Comparison of ENCODE assay signal across 8 cellular contexts in the genomic region with DNA sequence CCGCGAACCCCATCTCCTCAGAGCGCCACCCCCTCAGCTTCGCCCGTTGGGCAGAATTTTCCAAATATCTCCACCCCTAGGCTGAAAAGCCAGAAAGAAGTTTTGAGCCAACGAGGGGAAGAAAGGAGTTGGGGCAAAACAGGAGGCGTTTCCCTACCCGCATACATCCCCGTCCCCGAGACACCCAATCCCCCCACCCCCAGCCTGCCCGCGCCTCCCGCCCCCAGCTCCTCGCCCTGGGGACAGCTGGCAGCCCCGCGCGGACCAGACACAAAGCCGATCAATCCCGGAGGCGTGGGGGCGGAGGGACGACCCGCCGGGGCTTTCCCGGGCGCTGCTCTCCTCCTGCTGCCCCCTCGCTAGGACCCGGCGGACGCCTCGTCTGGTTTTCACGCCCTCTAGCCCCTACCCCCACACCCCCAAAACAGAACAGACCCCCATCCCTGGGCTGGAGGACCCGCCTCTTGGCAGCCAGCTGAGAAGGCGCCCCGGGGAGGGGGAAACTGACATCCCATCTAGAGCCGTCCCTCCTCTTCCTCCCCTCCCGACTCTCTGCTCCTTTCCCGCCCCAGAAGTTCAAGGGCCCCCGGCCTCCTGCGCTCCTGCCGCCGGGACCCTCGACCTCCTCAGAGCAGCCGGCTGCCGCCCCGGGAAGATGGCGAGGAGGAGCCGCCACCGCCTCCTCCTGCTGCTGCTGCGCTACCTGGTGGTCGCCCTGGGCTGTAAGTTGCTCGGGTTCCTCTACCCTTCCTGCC. TPM values are rescaled to one million over a fixed set of nuclear protein-coding genes. Genes with fewer than 3 reads are reported as not detected.
DNase-seq lines count a peak whose midpoint lies in the region; ATAC-seq and TF ChIP-seq lines count a peak whose summit lies in the region.

A gene with protein sequence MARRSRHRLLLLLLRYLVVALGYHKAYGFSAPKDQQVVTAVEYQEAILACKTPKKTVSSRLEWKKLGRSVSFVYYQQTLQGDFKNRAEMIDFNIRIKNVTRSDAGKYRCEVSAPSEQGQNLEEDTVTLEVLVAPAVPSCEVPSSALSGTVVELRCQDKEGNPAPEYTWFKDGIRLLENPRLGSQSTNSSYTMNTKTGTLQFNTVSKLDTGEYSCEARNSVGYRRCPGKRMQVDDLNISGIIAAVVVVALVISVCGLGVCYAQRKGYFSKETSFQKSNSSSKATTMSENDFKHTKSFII (plus strand): TSS at position 92 of the 755 bp plus-strand sequence. CDS start 564 bp downstream, at position 656.

- peaks cover 19 to 47% of the 10 kb centered on the region in 2 donors for H3K27me3 Mint-ChIP-seq in CD8-positive, alpha-beta memory T cell
- peaks cover 35% of the 10 kb centered on the region for H3K27me3 Mint-ChIP-seq in WTC11 (ENCODE audit: low read depth)

- no peak within 1 kb of the TSS for H3K27ac ChIP-seq in CD8-positive, alpha-beta memory T cell (ENCODE audit: low read depth, low read length)

- CTCF ChIA-PET in CD8-positive, alpha-beta memory T cell (lab: Charles Lee) = interaction anchor here (3.2 kb wide), 1 partner anchor 31 kb away, joined by 15 read pairs; no protein-coding TSS in a partner anchor
- CTCF ChIA-PET in WTC11 (lab: Charles Lee) = interaction anchor here (0.7 to 0.9 kb wide), 2 partner anchors 17 to 162 kb away, joined by 3 read pairs; no protein-coding TSS in a partner anchor

- H3K4me1 Mint-ChIP-seq in CD8-positive, alpha-beta memory T cell = peaks cover 14 to 18% (median 18%) of the 10 kb centered on the region in 3 donors
- peaks cover 17% of the 10 kb centered on the region for H3K4me1 Mint-ChIP-seq in WTC11

- TF ChIP-seq CTCF in WTC11 (IDR thresholded peaks at IDR 0.05) = no peak

- intact Hi-C loops in left colon (cut with DNase I, micrococcal nuclease) = no loop called here

- H3K36me3 ChIP-seq in CD8-positive, alpha-beta memory T cell (ENCODE audit: insufficient read depth, low read length) = no peaks in the 10 kb centered on the region

- peak within 1 kb of the TSS in 6 of 8 donors; percentile 0 to 61 (median 21) for H3K27ac Mint-ChIP-seq in CD8-positive, alpha-beta memory T cell
- 0 out of 2 replicates have a peak within 1 kb of the TSS, but pooled peaks have one; percentile 38 for H3K27ac Mint-ChIP-seq in WTC11

- H3K4me3 ChIP-seq in CD8-positive, alpha-beta memory T cell (ENCODE audit: low read length) = peak within 1 kb of the TSS; percentile 53

- DNase-seq in CD8-positive, alpha-beta memory T cell = peak; percentile 23 to 66 (median 40)
- peak; percentile 65 for DNase-seq in WTC11 (ENCODE audit: low spot score)
- peak; percentile 19 for DNase-seq in central memory CD4-positive, alpha-beta T cell
- DNase-seq in left colon = peak; percentile 27 to 42
- peak; percentile 39 to 42 for DNase-seq in stimulated activated CD4-positive, alpha-beta T cell treated with anti-CD3 and anti-CD28 coated beads, Interleukin-4, amount 100 ng/mL, for 4 hours
- no peak for DNase-seq in NCI-H510A treated with DMSO at 0.1 percent for 48 hours (lab: John Stamatoyannopoulos, UW)

- H3K27me3 ChIP-seq in CD8-positive, alpha-beta memory T cell (ENCODE audit: insufficient read depth, low read length, poor library complexity, severe bottlenecking) = peaks cover 4% of the 10 kb centered on the region

- H3K4me1 ChIP-seq in CD8-positive, alpha-beta memory T cell (ENCODE audit: insufficient read depth, low read length) = peaks cover 12% of the 10 kb centered on the region

- H3K36me3 Mint-ChIP-seq in CD8-positive, alpha-beta memory T cell = peaks cover 0 to 3% (median 0%) of the 10 kb centered on the region in 3 donors
- H3K36me3 Mint-ChIP-seq in WTC11 = no peaks in the 10 kb centered on the region

- H3K4me3 Mint-ChIP-seq in CD8-positive, alpha-beta memory T cell = peak within 1 kb of the TSS; percentile 68 to 90 (median 84)
- peak within 1 kb of the TSS; percentile 71 for H3K4me3 Mint-ChIP-seq in WTC11

- POLR2A ChIA-PET in CD8-positive, alpha-beta memory T cell (lab: Charles Lee) = no interaction called here
- POLR2A ChIA-PET in WTC11 (lab: Charles Lee) = no interaction called here

- ATAC-seq in GM19467 (IDR thresholded peaks at IDR 0.05; ENCODE audit: unreplicated experiment) = peak; percentile 57
- ATAC-seq in HG03571 (IDR thresholded peaks at IDR 0.05; ENCODE audit: unreplicated experiment) = peak; percentile 83
- peak; percentile 89 for ATAC-seq in WTC11
- no peak for ATAC-seq in left colon

- H3K9me3 ChIP-seq in CD8-positive, alpha-beta memory T cell (ENCODE audit: low read length) = no peaks in the 10 kb centered on the region

- peaks cover 0 to 1% (median 0%) of the 10 kb centered on the region in 5 donors for H3K9me3 Mint-ChIP-seq in CD8-positive, alpha-beta memory T cell
- H3K9me3 Mint-ChIP-seq in WTC11 = no peaks in the 10 kb centered on the region

TF ChIP-seq in WTC11, 78 proteins besides CTCF, POLR2A, EP300 and RAD21 (continues in another document):
- TF ChIP-seq, protein P1, sequence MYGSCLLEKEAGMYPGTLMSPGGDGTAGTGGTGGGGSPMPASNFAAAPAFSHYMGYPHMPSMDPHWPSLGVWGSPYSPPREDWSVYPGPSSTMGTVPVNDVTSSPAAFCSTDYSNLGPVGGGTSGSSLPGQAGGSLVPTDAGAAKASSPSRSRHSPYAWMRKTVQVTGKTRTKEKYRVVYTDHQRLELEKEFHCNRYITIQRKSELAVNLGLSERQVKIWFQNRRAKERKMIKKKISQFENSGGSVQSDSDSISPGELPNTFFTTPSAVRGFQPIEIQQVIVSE (CRISPR knock-in tag; IDR thresholded peaks at IDR 0.05; ENCODE audit: borderline replicate concordance) = no peak
- TF ChIP-seq ZNF317 (CRISPR knock-in tag; IDR thresholded peaks at IDR 0.05; ENCODE audit: borderline replicate concordance, low read depth) = no peak
- no peak for TF ChIP-seq OVOL2 (CRISPR knock-in tag; IDR thresholded peaks at IDR 0.05; ENCODE audit: borderline replicate concordance)
- TF ChIP-seq, protein P2, sequence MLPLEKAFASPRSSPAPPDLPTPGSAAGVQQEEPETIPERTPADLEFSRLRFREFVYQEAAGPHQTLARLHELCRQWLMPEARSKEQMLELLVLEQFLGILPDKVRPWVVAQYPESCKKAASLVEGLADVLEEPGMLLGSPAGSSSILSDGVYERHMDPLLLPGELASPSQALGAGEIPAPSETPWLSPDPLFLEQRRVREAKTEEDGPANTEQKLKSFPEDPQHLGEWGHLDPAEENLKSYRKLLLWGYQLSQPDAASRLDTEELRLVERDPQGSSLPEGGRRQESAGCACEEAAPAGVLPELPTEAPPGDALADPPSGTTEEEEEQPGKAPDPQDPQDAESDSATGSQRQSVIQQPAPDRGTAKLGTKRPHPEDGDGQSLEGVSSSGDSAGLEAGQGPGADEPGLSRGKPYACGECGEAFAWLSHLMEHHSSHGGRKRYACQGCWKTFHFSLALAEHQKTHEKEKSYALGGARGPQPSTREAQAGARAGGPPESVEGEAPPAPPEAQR (CRISPR knock-in tag; IDR thresholded peaks at IDR 0.05) = no peak
- TF ChIP-seq, protein P3, sequence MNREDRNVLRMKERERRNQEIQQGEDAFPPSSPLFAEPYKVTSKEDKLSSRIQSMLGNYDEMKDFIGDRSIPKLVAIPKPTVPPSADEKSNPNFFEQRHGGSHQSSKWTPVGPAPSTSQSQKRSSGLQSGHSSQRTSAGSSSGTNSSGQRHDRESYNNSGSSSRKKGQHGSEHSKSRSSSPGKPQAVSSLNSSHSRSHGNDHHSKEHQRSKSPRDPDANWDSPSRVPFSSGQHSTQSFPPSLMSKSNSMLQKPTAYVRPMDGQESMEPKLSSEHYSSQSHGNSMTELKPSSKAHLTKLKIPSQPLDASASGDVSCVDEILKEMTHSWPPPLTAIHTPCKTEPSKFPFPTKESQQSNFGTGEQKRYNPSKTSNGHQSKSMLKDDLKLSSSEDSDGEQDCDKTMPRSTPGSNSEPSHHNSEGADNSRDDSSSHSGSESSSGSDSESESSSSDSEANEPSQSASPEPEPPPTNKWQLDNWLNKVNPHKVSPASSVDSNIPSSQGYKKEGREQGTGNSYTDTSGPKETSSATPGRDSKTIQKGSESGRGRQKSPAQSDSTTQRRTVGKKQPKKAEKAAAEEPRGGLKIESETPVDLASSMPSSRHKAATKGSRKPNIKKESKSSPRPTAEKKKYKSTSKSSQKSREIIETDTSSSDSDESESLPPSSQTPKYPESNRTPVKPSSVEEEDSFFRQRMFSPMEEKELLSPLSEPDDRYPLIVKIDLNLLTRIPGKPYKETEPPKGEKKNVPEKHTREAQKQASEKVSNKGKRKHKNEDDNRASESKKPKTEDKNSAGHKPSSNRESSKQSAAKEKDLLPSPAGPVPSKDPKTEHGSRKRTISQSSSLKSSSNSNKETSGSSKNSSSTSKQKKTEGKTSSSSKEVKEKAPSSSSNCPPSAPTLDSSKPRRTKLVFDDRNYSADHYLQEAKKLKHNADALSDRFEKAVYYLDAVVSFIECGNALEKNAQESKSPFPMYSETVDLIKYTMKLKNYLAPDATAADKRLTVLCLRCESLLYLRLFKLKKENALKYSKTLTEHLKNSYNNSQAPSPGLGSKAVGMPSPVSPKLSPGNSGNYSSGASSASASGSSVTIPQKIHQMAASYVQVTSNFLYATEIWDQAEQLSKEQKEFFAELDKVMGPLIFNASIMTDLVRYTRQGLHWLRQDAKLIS (CRISPR knock-in tag; IDR thresholded peaks at IDR 0.05; ENCODE audit: borderline replicate concordance) = no peak
- 0 out of 2 replicates have a peak, but pooled peaks have one; percentile 10 for TF ChIP-seq MYBL2 (CRISPR knock-in tag; IDR thresholded peaks at IDR 0.05)
- TF ChIP-seq RORB (CRISPR knock-in tag; IDR thresholded peaks at IDR 0.05) = no peak
- no peak for TF ChIP-seq ZNF263 (CRISPR knock-in tag; IDR thresholded peaks at IDR 0.05; ENCODE audit: low read depth)
- no peak for TF ChIP-seq NR2C2 (CRISPR knock-in tag; IDR thresholded peaks at IDR 0.05)
- no peak for TF ChIP-seq MXD4 (CRISPR knock-in tag; IDR thresholded peaks at IDR 0.05; ENCODE audit: borderline replicate concordance)
- TF ChIP-seq, protein P4, sequence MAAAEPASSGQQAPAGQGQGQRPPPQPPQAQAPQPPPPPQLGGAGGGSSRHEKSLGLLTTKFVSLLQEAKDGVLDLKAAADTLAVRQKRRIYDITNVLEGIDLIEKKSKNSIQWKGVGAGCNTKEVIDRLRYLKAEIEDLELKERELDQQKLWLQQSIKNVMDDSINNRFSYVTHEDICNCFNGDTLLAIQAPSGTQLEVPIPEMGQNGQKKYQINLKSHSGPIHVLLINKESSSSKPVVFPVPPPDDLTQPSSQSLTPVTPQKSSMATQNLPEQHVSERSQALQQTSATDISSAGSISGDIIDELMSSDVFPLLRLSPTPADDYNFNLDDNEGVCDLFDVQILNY (CRISPR knock-in tag; IDR thresholded peaks at IDR 0.05) = 0 out of 2 replicates have a peak, but pooled peaks have one; percentile 22
- TF ChIP-seq ZNF219 (CRISPR knock-in tag; IDR thresholded peaks at IDR 0.05; ENCODE audit: borderline replicate concordance) = no peak
- TF ChIP-seq ATF1 (CRISPR knock-in tag; IDR thresholded peaks at IDR 0.05) = no peak
- TF ChIP-seq GTF2I (CRISPR knock-in tag; conservative IDR thresholded peaks at IDR 0.05) = no peak
- TF ChIP-seq NFE2L1 (CRISPR knock-in tag; IDR thresholded peaks at IDR 0.05) = no peak

RNA-seq across cellular contexts. Expression of the gene that starts here (rescaled TPM):
- total RNA-seq in CD8-positive, alpha-beta memory T cell = 1 to 10 TPM; 1.2 to 1.4 TPM
- polyA plus RNA-seq in CD8-positive, alpha-beta memory T cell = not detected
- total RNA-seq in WTC11 (2021) = 4.8 to 6.6 TPM (median 6.4 TPM) in 3 replicates
- 1 to 10 TPM; 3.5 to 8.7 TPM for total RNA-seq in left colon
